Comparison of ENCODE assay signal across 8 cellular contexts in the genomic region with DNA sequence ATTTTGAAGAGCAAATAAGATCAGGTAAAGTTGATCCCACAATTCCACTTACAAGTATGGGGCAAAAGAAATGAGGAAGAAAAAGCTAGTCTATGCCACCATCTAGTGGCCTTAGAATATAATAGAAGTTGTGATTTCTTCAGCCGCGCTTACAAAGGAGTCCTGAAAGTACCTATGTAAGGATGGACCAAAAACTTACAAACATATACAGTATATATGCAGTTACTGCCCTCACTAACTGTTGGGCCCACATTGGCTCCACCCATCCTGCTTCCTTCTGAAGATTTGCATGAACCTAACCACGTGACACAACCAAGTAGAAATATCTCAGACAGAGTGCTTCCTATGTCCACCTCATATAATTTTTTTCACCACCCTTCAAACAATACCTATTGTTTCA. TPM values are rescaled to one million over a fixed set of nuclear protein-coding genes. Genes with fewer than 3 reads are reported as not detected.
DNase-seq lines count a peak whose midpoint lies in the region; ATAC-seq and TF ChIP-seq lines count a peak whose summit lies in the region.

No MANE protein-coding gene starts in this region.

- H3K27ac ChIP-seq in DND-41 (ENCODE audit: low read length): no peak overlapping the region

- H4K20me1 ChIP-seq in DND-41 (ENCODE audit: insufficient read depth, low read length): no peaks in the 10 kb centered on the region

- H3K36me3 Mint-ChIP-seq in activated T-helper 17 cell treated with anti-CD3 and anti-CD28 coated beads, Interleukin-2, amount 50 U/mL, for 72 hours (ENCODE audit: low read depth): no peaks in the 10 kb centered on the region
- H3K36me3 Mint-ChIP-seq in T-cell: no peaks in the 10 kb centered on the region

- no peaks in the 10 kb centered on the region for H3K79me2 ChIP-seq in DND-41 (ENCODE audit: insufficient read depth, low read length)

- no peak overlapping the region for H3K4me3 Mint-ChIP-seq in activated T-helper 17 cell treated with anti-CD3 and anti-CD28 coated beads, Interleukin-2, amount 50 U/mL, for 72 hours
- no peak overlapping the region for H3K4me3 Mint-ChIP-seq in T-cell

- no peak overlapping the region for H3K27ac Mint-ChIP-seq in activated T-helper 17 cell treated with anti-CD3 and anti-CD28 coated beads, Interleukin-2, amount 50 U/mL, for 72 hours
- H3K27ac Mint-ChIP-seq in T-cell: no peak overlapping the region

- H3K27me3 ChIP-seq in DND-41 (ENCODE audit: insufficient read depth, low read length, poor library complexity): no peaks in the 10 kb centered on the region

- DNase-seq in DND-41: no peak
- DNase-seq in NCI-H2227 treated with DMSO at 0.1 percent for 48 hours (lab: John Stamatoyannopoulos, UW): peak; percentile 16
- DNase-seq in iris pigment epithelial cell (ENCODE audit: low read depth): peak; percentile 57
- no peak for DNase-seq in activated effector memory CD4-positive, alpha-beta T cell treated with Interleukin-2 at 50 U/mL for 16 hours
- no peak for DNase-seq in T-cell

- no peak overlapping the region for H3K4me2 ChIP-seq in DND-41 (ENCODE audit: insufficient read depth, low read length)

- peak; percentile 58; the same call in 2 of the 3 replicates for ATAC-seq in DND-41 (ENCODE audit: insufficient read depth, low read depth)
- ATAC-seq in GM19438 (IDR thresholded peaks at IDR 0.05; ENCODE audit: low read depth, unreplicated experiment): peak; percentile 54
- peak; percentile 82 for ATAC-seq in HG03378 (IDR thresholded peaks at IDR 0.05; ENCODE audit: unreplicated experiment)
- peak; percentile 42 for ATAC-seq in activated T-helper 17 cell treated with anti-CD3 and anti-CD28 coated beads, Interleukin-2, amount 50 U/mL, for 72 hours (replicated peaks)
- ATAC-seq in T-cell (replicated peaks in 1 of 4): no peak

- no peaks in the 10 kb centered on the region for H3K9me3 ChIP-seq in DND-41 (ENCODE audit: insufficient read depth, low read length, severe bottlenecking)

- no peak overlapping the region for H3K4me3 ChIP-seq in DND-41 (ENCODE audit: low read depth in 1 of 2, low read length in 2 of 2)

- CTCF ChIA-PET in T-cell (lab: Charles Lee): no interaction called here

- no peaks in the 10 kb centered on the region for H3K4me1 ChIP-seq in DND-41 (ENCODE audit: insufficient read depth, low read length)

- no peaks in the 10 kb centered on the region for H3K27me3 Mint-ChIP-seq in activated T-helper 17 cell treated with anti-CD3 and anti-CD28 coated beads, Interleukin-2, amount 50 U/mL, for 72 hours
- no peaks in the 10 kb centered on the region for H3K27me3 Mint-ChIP-seq in T-cell

- TF ChIP-seq CTCF in DND-41 (IDR thresholded peaks at IDR 0.05; ENCODE audit: borderline replicate concordance, extremely low read depth, low read length, poor library complexity, severe bottlenecking): peak; percentile 56

- POLR2A ChIA-PET in T-cell (lab: Charles Lee): interaction anchor here in 1 of 2 donors (0.6 to 0.7 kb wide), 2 partner anchors 10 to 1356 kb away, joined by 3 to 4 read pairs; no protein-coding TSS in a partner anchor

- no peak overlapping the region for H2AFZ ChIP-seq in DND-41 (ENCODE audit: low read depth, low read length)

- no peaks in the 10 kb centered on the region for H3K36me3 ChIP-seq in DND-41 (ENCODE audit: insufficient read depth, low read length)

- no peaks in the 10 kb centered on the region for H3K9me3 Mint-ChIP-seq in activated T-helper 17 cell treated with anti-CD3 and anti-CD28 coated beads, Interleukin-2, amount 50 U/mL, for 72 hours
- H3K9me3 Mint-ChIP-seq in T-cell: no peaks in the 10 kb centered on the region

- H3K9ac ChIP-seq in DND-41 (ENCODE audit: low read depth, low read length): no peak overlapping the region

- H3K4me1 Mint-ChIP-seq in activated T-helper 17 cell treated with anti-CD3 and anti-CD28 coated beads, Interleukin-2, amount 50 U/mL, for 72 hours: no peaks in the 10 kb centered on the region
- H3K4me1 Mint-ChIP-seq in T-cell: peaks cover 0 to 4% (median 3%) of the 10 kb centered on the region in 3 donors

RNA-seq across cellular contexts. Expression of a gene that starts 11.7 kb away (rescaled TPM):
- not detected for total RNA-seq in activated T-helper 17 cell treated with anti-CD3 and anti-CD28 coated beads, Interleukin-2, amount 50 U/mL, for 72 hours
- total RNA-seq in T-cell: not detected

Comparison
In these comparisons a context has a peak if more than half of its experiments do, and no peak if none do; other contexts are left out.
1. ATAC-seq: peak in DND-41 (single experiment), GM19438 (single experiment), HG03378 (single experiment) and activated T-helper 17 cell treated with anti-CD3 and anti-CD28 coated beads, Interleukin-2, amount 50 U/mL, for 72 hours (single experiment); none in T-cell (0 of 4).
2. DNase-seq: peak in NCI-H2227 treated with DMSO at 0.1 percent for 48 hours (single experiment) and iris pigment epithelial cell (single experiment); none in DND-41 (single experiment), activated effector memory CD4-positive, alpha-beta T cell treated with Interleukin-2 at 50 U/mL for 16 hours (single experiment) and T-cell (0 of 34).